In the genomic region with DNA sequence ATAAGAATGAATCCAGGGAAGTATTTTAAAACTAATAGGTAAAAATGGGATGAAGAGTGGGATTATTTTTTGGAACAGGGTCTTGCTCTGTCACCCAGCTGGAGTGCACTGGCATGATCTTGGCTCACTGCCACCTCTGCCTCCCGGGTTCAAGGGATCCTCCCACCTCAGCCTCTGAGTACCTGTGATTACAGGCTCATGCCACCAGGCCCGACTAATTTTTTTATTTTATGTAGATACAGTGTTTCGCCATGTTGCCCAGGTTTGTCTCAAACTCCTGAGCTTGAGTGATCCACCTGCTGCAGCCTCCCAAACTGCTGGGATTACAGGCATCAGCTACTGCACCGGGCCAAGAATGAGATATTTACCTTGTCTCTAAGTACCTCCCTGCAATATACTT, we compare ENCODE assay signal across 13 cellular contexts. TPM values are rescaled to one million over a fixed set of nuclear protein-coding genes. Genes with fewer than 3 reads are reported as not detected.
DNase-seq lines count a peak whose midpoint lies in the region; ATAC-seq and TF ChIP-seq lines count a peak whose summit lies in the region.
"Had no signal": no experiment of that assay in that cellular context is flagged by ENCODE, and none has a peak within 500 bp of the region (broad histone marks: within the 10 kb centered on the region; RNA-seq: fewer than 3 reads in every experiment).

No MANE protein-coding gene starts in this region.

- peaks cover 7 to 27% (median 18%) of the 10 kb centered on the region in 3 donors for H3K36me3 Mint-ChIP-seq in CD8-positive, alpha-beta memory T cell
- peaks cover 5% of the 10 kb centered on the region for H3K36me3 Mint-ChIP-seq in T-helper 17 cell (ENCODE audit: low read depth)
- peaks cover 44% of the 10 kb centered on the region for H3K36me3 Mint-ChIP-seq in stimulated activated memory B cell treated with anti-CD40 and anti-IgM and Interleukin-4, amounts not matched to agents 10 μg/mL and 1 μg/mL and 100 μg/mL, for 72 hours

- H3K4me1 ChIP-seq in CD8-positive, alpha-beta memory T cell (ENCODE audit: insufficient read depth, low read length), result peaks cover 21% of the 10 kb centered on the region
- peaks cover 25 to 64% (median 43%) of the 10 kb centered on the region in 3 donors for H3K4me1 ChIP-seq in esophagus squamous epithelium

- CTCF ChIA-PET in CD8-positive, alpha-beta memory T cell (lab: Charles Lee), result no interaction called here

- TF ChIP-seq CTCF in esophagus squamous epithelium (IDR thresholded peaks at IDR 0.05), result no peak

- intact Hi-C loops in esophagus squamous epithelium (cut with DNase I), result no loop called here

- peaks cover 40 to 75% (median 70%) of the 10 kb centered on the region in 3 donors for H3K4me1 Mint-ChIP-seq in CD8-positive, alpha-beta memory T cell
- peaks cover 33% of the 10 kb centered on the region for H3K4me1 Mint-ChIP-seq in T-helper 17 cell
- peaks cover 42% of the 10 kb centered on the region for H3K4me1 Mint-ChIP-seq in stimulated activated memory B cell treated with anti-CD40 and anti-IgM and Interleukin-4, amounts not matched to agents 10 μg/mL and 1 μg/mL and 100 μg/mL, for 72 hours

- no peak for TF ChIP-seq POLR2A in esophagus squamous epithelium (IDR thresholded peaks at IDR 0.05)

- H3K36me3 ChIP-seq in CD8-positive, alpha-beta memory T cell (ENCODE audit: insufficient read depth, low read length), result no peaks in the 10 kb centered on the region
- no peaks in the 10 kb centered on the region for H3K36me3 ChIP-seq in esophagus squamous epithelium

- H3K27ac ChIP-seq in CD8-positive, alpha-beta memory T cell (ENCODE audit: low read depth, low read length), result peak overlapping the region; percentile 25
- H3K27ac ChIP-seq in esophagus squamous epithelium, result peak overlapping the region in 3 of 4 donors; percentile 80 to 83 (median 82)

- DNase-seq in CD8-positive, alpha-beta memory T cell, result no peak
- no peak for DNase-seq in T-helper 17 cell
- DNase-seq in esophagus squamous epithelium (lab: John Stamatoyannopoulos, UW), result no peak
- DNase-seq in dedifferentiated amniotic fluid mesenchymal stem cell (ENCODE audit: extremely low spot score), result no peak
- DNase-seq: central memory CD4-positive, alpha-beta T cell; NCI-H1417; NCI-H524; RPMI8226; stimulated activated naive CD4-positive, alpha-beta T cell had no signal

- H3K27ac Mint-ChIP-seq in CD8-positive, alpha-beta memory T cell, result peak overlapping the region in 5 of 8 donors; percentile 50 to 87 (median 76)
- peak overlapping the region; percentile 91 for H3K27ac Mint-ChIP-seq in T-helper 17 cell
- H3K27ac Mint-ChIP-seq in stimulated activated memory B cell treated with anti-CD40 and anti-IgM and Interleukin-4, amounts not matched to agents 10 μg/mL and 1 μg/mL and 100 μg/mL, for 72 hours, result peak overlapping the region; percentile 72
- H3K27ac Mint-ChIP-seq: memory B cell had no signal

- no peak overlapping the region for H3K4me3 Mint-ChIP-seq in CD8-positive, alpha-beta memory T cell
- no peak overlapping the region for H3K4me3 Mint-ChIP-seq in T-helper 17 cell
- no peak overlapping the region for H3K4me3 Mint-ChIP-seq in stimulated activated memory B cell treated with anti-CD40 and anti-IgM and Interleukin-4, amounts not matched to agents 10 μg/mL and 1 μg/mL and 100 μg/mL, for 72 hours
- H3K4me3 Mint-ChIP-seq: memory B cell had no signal

- 56 to 69% methylated on average over 4 of the region's 4 CpGs for WGBS in esophagus squamous epithelium, 2 donors

- ATAC-seq in T-helper 17 cell (no peak), GM18868 (IDR thresholded peaks at IDR 0.05; ENCODE audit: unreplicated experiment) (no peak), GM19455 (IDR thresholded peaks at IDR 0.05; ENCODE audit: unreplicated experiment) (no peak)
- no peak for ATAC-seq in stimulated activated memory B cell treated with anti-CD40 and anti-IgM and Interleukin-4, amounts not matched to agents 10 μg/mL and 1 μg/mL and 100 μg/mL, for 72 hours

- H3K4me3 ChIP-seq in CD8-positive, alpha-beta memory T cell (ENCODE audit: low read length), result no peak overlapping the region
- no peak overlapping the region for H3K4me3 ChIP-seq in esophagus squamous epithelium

- no peaks in the 10 kb centered on the region for H3K27me3 Mint-ChIP-seq in CD8-positive, alpha-beta memory T cell
- no peaks in the 10 kb centered on the region for H3K27me3 Mint-ChIP-seq in T-helper 17 cell
- H3K27me3 Mint-ChIP-seq in stimulated activated memory B cell treated with anti-CD40 and anti-IgM and Interleukin-4, amounts not matched to agents 10 μg/mL and 1 μg/mL and 100 μg/mL, for 72 hours, result no peaks in the 10 kb centered on the region
- H3K27me3 Mint-ChIP-seq: memory B cell had no signal

- no peaks in the 10 kb centered on the region for H3K27me3 ChIP-seq in CD8-positive, alpha-beta memory T cell (ENCODE audit: insufficient read depth, low read length, poor library complexity, severe bottlenecking)
- no peaks in the 10 kb centered on the region for H3K27me3 ChIP-seq in esophagus squamous epithelium

- no peaks in the 10 kb centered on the region for H3K9me3 Mint-ChIP-seq in CD8-positive, alpha-beta memory T cell
- peaks cover 5% of the 10 kb centered on the region for H3K9me3 Mint-ChIP-seq in stimulated activated memory B cell treated with anti-CD40 and anti-IgM and Interleukin-4, amounts not matched to agents 10 μg/mL and 1 μg/mL and 100 μg/mL, for 72 hours

- POLR2A ChIA-PET in CD8-positive, alpha-beta memory T cell (lab: Charles Lee), result no interaction called here

- no peaks in the 10 kb centered on the region for H3K9me3 ChIP-seq in CD8-positive, alpha-beta memory T cell (ENCODE audit: low read length)
- H3K9me3 ChIP-seq in T-helper 17 cell (ENCODE audit: control insufficient read depth, low read length, poor library complexity, severe bottlenecking) (no peaks in the 10 kb centered on the region), esophagus squamous epithelium (no peaks in the 10 kb centered on the region)

RNA-seq across cellular contexts. Expression of gene NSMCE1, which starts 22.1 kb away (rescaled TPM):
- 100 to 1,000 TPM; 103 to 114 TPM for total RNA-seq in CD8-positive, alpha-beta memory T cell
- polyA plus RNA-seq in CD8-positive, alpha-beta memory T cell, result 132 TPM
- total RNA-seq in T-helper 17 cell (10 to 100 TPM; 35.1 to 49.2 TPM), esophagus squamous epithelium (10 to 100 TPM; 22.4 to 92.4 (median 29.5) TPM)

RNA-seq across cellular contexts. Expression of gene KDM8, which starts 43.1 kb away (rescaled TPM):
- total RNA-seq in CD8-positive, alpha-beta memory T cell, result 10 to 100 TPM in 1 of 2 experiments, 1 to 10 TPM in 1; 9.1 to 10.8 TPM
- polyA plus RNA-seq in CD8-positive, alpha-beta memory T cell, result 5.6 TPM
- total RNA-seq in T-helper 17 cell (10 to 100 TPM; 11.6 to 11.9 TPM), esophagus squamous epithelium (1 to 10 TPM in 3 of 4 donors, under 1 TPM in 1; 0.56 to 4.4 (median 2.5) TPM)
